ENCODE assay signal across 22 cellular contexts in genomic region chr15:98878862-98879261, GRCh38.
A peak's percentile ranks its signal among the peaks of the same experiment; 100 is the strongest.
DNase-seq lines count a peak whose midpoint lies in the region; ATAC-seq and TF ChIP-seq lines count a peak whose summit lies in the region.
"Had no signal": no experiment of that assay in that cellular context is flagged by ENCODE, and none has a peak within 500 bp of the region (broad histone marks: within the 10 kb centered on the region; RNA-seq: fewer than 3 reads in every experiment).

No MANE protein-coding gene starts in this region.

- TF ChIP-seq POLR2A in gastrocnemius medialis (IDR thresholded peaks at IDR 0.05): no peak

- peaks cover 17 to 38% of the 10 kb centered on the region in 2 donors for H3K4me1 ChIP-seq in gastrocnemius medialis

- H3K27ac Mint-ChIP-seq in HFFc6: peak overlapping the region; percentile 65
- H3K27ac Mint-ChIP-seq in osteocyte (ENCODE audit: unreplicated experiment): peak overlapping the region; percentile 98
- H3K27ac Mint-ChIP-seq: activated CD8-positive, alpha-beta T cell treated with anti-CD3 and anti-CD28 coated beads for 36 hours; activated naive CD8-positive, alpha-beta T cell treated with anti-CD3 and anti-CD28 coated beads, Interleukin-2, amount 10 ng/mL, durations not matched to agents 7 days and 5 days; CD14-positive monocyte had no signal

- H3K36me3 ChIP-seq in gastrocnemius medialis: no peaks in the 10 kb centered on the region
- H3K36me3 ChIP-seq: MG63, prostate gland had no signal

- H3K36me3 Mint-ChIP-seq in HFFc6 (ENCODE audit: low read depth) (no peaks in the 10 kb centered on the region), osteocyte (ENCODE audit: unreplicated experiment) (no peaks in the 10 kb centered on the region)
- H3K36me3 Mint-ChIP-seq: activated naive CD8-positive, alpha-beta T cell treated with anti-CD3 and anti-CD28 coated beads, Interleukin-2, amount 10 ng/mL, durations not matched to agents 7 days and 5 days; CD14-positive monocyte had no signal

- no peaks in the 10 kb centered on the region for H3K27me3 ChIP-seq in gastrocnemius medialis
- H3K27me3 ChIP-seq: MG63 had no signal

- DNase-seq in ACHN (peak; percentile 51), HFFc6 (no peak), coronary artery (ENCODE audit: low spot score) (no peak), osteocyte (ENCODE audit: extremely low spot score, unreplicated experiment) (no peak), gastrocnemius medialis (no peak), SW 1271 (lab: John Stamatoyannopoulos, UW) (no peak)
- DNase-seq: activated CD4-positive, CD25-positive, alpha-beta regulatory T cell treated with anti-CD3 and anti-CD28 coated beads, Interleukin-2, amount 50 U/mL, for 72 hours; activated CD8-positive, alpha-beta T cell treated with anti-CD3 and anti-CD28 coated beads for 36 hours; activated effector memory CD4-positive, alpha-beta T cell treated with anti-CD3 and anti-CD28 coated beads, Interleukin-2, amount 50 U/mL, for 16 hours; activated naive CD8-positive, alpha-beta T cell treated with anti-CD3 and anti-CD28 coated beads, Interleukin-2, amount 10 ng/mL, durations not matched to agents 7 days and 5 days; hypothalamus; MG63; NCI-H1417; NCI-H2081; NCI-H774 had no signal

- no peak overlapping the region for H3K4me3 ChIP-seq in coronary artery
- H3K4me3 ChIP-seq in gastrocnemius medialis: no peak overlapping the region
- H3K4me3 ChIP-seq: K562, lung, MG63, prostate gland had no signal

- TF ChIP-seq CTCF in HFFc6 (IDR thresholded peaks at IDR 0.05) (no peak), coronary artery (IDR thresholded peaks at IDR 0.05) (no peak), osteocyte (IDR thresholded peaks at IDR 0.05) (no peak), gastrocnemius medialis (IDR thresholded peaks at IDR 0.05 in 4 of 5, conservative IDR thresholded peaks at IDR 0.05 in 1 of 5) (no peak)

- H3K9me3 Mint-ChIP-seq in HFFc6: no peaks in the 10 kb centered on the region
- no peaks in the 10 kb centered on the region for H3K9me3 Mint-ChIP-seq in osteocyte (ENCODE audit: unreplicated experiment)
- H3K9me3 Mint-ChIP-seq: activated CD8-positive, alpha-beta T cell treated with anti-CD3 and anti-CD28 coated beads for 36 hours; activated naive CD8-positive, alpha-beta T cell treated with anti-CD3 and anti-CD28 coated beads, Interleukin-2, amount 10 ng/mL, durations not matched to agents 7 days and 5 days; CD14-positive monocyte had no signal

- intact Hi-C loops in gastrocnemius medialis (cut with DNase I; ENCODE audit: low total_unique reads): no loop called here

- H3K4me3 Mint-ChIP-seq in HFFc6 (no peak overlapping the region), osteocyte (ENCODE audit: unreplicated experiment) (no peak overlapping the region)
- H3K4me3 Mint-ChIP-seq: activated CD8-positive, alpha-beta T cell treated with anti-CD3 and anti-CD28 coated beads for 36 hours; activated naive CD8-positive, alpha-beta T cell treated with anti-CD3 and anti-CD28 coated beads, Interleukin-2, amount 10 ng/mL, durations not matched to agents 7 days and 5 days; CD14-positive monocyte had no signal

- H3K4me1 Mint-ChIP-seq in HFFc6 (ENCODE audit: low read depth): peaks cover 95% of the 10 kb centered on the region
- peaks cover 84% of the 10 kb centered on the region for H3K4me1 Mint-ChIP-seq in osteocyte (ENCODE audit: unreplicated experiment)

- H3K27me3 Mint-ChIP-seq in HFFc6 (ENCODE audit: insufficient read depth) (no peaks in the 10 kb centered on the region), osteocyte (ENCODE audit: unreplicated experiment) (no peaks in the 10 kb centered on the region)
- H3K27me3 Mint-ChIP-seq: activated CD8-positive, alpha-beta T cell treated with anti-CD3 and anti-CD28 coated beads for 36 hours; activated naive CD8-positive, alpha-beta T cell treated with anti-CD3 and anti-CD28 coated beads, Interleukin-2, amount 10 ng/mL, durations not matched to agents 7 days and 5 days had no signal

- H3K27ac ChIP-seq in coronary artery: peak overlapping the region; percentile 66 to 81
- H3K27ac ChIP-seq in gastrocnemius medialis: no peak overlapping the region

- no peak for ATAC-seq in HG03432 (IDR thresholded peaks at IDR 0.05; ENCODE audit: unreplicated experiment)
- no peak for ATAC-seq in gastrocnemius medialis
- no peak for ATAC-seq in GM19351 (IDR thresholded peaks at IDR 0.05; ENCODE audit: unreplicated experiment)
- ATAC-seq: activated CD8-positive, alpha-beta T cell treated with anti-CD3 and anti-CD28 coated beads for 36 hours; HCT116; K562 had no signal

- no peaks in the 10 kb centered on the region for H3K9me3 ChIP-seq in gastrocnemius medialis
- H3K9me3 ChIP-seq: MG63, prostate gland had no signal

- in situ Hi-C loops in ACHN (cut with HindIII; ENCODE audit: low pct_ligation_motif_present, low pct_unique_long_range_greater_than_20kb, low sequenced_read_pairs): no loop called here
- in situ Hi-C loops in gastrocnemius medialis (cut with MboI; ENCODE audit: low sequenced_read_pairs in 4 of 4): loop anchor here in 3 of 4 donors (25.0 kb wide), 2 partner anchors 92 to 367 kb away; no protein-coding TSS in a partner anchor

Comparison
In these comparisons a context has a peak if more than half of its experiments do, and no peak if none do; other contexts are left out.
1. H3K27ac ChIP-seq: peak in coronary artery (2 of 2); none in gastrocnemius medialis (0 of 4).